Comparison of ENCODE assay signal across 2 cellular contexts in the genomic region with DNA sequence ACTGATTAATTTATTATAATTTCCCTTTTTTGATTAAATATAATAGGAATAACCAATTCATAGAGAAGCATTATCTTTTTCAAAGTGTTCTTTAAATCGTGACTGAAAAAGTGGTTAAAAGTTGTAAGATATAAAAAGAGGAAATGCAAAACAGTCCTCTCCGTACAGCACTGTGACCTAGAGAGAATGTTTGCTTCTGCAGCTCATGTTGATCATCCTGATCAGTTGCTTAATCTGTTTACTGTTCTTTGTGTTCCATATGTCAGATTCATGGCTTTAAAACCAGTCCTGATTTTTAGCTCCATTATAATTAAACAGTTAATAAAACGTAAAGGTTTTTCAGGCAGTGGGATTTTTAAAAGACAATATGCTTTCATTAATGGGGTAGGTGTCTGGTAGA.
TF ChIP-seq lines count a peak whose summit lies in the region.

No MANE protein-coding gene starts in this region.

TF ChIP-seq in GM12878, 131 proteins besides CTCF, POLR2A, EP300 and RAD21:
- TF ChIP-seq SPI1 (IDR thresholded peaks at IDR 0.05; ENCODE audit: borderline replicate concordance, insufficient read depth, low read depth, low read length) (peak; percentile 46; the same call in 1 of the 2 replicates), MTA3 (IDR thresholded peaks at IDR 0.05; ENCODE audit: borderline replicate concordance, low read length) (no peak)

TF ChIP-seq in liver, 16 proteins besides CTCF, POLR2A, EP300 and RAD21:
- TF ChIP-seq HNF4A (conservative IDR thresholded peaks at IDR 0.05) (peak; percentile 30 to 50), NR2F2 (IDR thresholded peaks at IDR 0.05) (no peak), RXRA (IDR thresholded peaks at IDR 0.05) (peak in 1 of 2 donors; percentile 54), EGR1 (IDR thresholded peaks at IDR 0.05; ENCODE audit: low read depth in 2 of 2) (no peak), FOXA2 (IDR thresholded peaks at IDR 0.05) (peak; percentile 84), JUND (IDR thresholded peaks at IDR 0.05) (peak in 1 of 2 donors; percentile 21), SP1 (IDR thresholded peaks at IDR 0.05) (peak; percentile 69), TAF1 (conservative IDR thresholded peaks at IDR 0.05) (peak; percentile 73), HNF4G (IDR thresholded peaks at IDR 0.05) (no peak), FOXA1 (IDR thresholded peaks at IDR 0.05) (no peak), YY1 (IDR thresholded peaks at IDR 0.05) (peak; percentile 35), GABPA (IDR thresholded peaks at IDR 0.05 in 1 of 2, conservative IDR thresholded peaks at IDR 0.05 in 1 of 2) (peak in 1 of 2 donors; percentile 13)
- TF ChIP-seq, protein P1, sequence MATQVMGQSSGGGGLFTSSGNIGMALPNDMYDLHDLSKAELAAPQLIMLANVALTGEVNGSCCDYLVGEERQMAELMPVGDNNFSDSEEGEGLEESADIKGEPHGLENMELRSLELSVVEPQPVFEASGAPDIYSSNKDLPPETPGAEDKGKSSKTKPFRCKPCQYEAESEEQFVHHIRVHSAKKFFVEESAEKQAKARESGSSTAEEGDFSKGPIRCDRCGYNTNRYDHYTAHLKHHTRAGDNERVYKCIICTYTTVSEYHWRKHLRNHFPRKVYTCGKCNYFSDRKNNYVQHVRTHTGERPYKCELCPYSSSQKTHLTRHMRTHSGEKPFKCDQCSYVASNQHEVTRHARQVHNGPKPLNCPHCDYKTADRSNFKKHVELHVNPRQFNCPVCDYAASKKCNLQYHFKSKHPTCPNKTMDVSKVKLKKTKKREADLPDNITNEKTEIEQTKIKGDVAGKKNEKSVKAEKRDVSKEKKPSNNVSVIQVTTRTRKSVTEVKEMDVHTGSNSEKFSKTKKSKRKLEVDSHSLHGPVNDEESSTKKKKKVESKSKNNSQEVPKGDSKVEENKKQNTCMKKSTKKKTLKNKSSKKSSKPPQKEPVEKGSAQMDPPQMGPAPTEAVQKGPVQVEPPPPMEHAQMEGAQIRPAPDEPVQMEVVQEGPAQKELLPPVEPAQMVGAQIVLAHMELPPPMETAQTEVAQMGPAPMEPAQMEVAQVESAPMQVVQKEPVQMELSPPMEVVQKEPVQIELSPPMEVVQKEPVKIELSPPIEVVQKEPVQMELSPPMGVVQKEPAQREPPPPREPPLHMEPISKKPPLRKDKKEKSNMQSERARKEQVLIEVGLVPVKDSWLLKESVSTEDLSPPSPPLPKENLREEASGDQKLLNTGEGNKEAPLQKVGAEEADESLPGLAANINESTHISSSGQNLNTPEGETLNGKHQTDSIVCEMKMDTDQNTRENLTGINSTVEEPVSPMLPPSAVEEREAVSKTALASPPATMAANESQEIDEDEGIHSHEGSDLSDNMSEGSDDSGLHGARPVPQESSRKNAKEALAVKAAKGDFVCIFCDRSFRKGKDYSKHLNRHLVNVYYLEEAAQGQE (IDR thresholded peaks at IDR 0.05) = no peak
- TF ChIP-seq, protein P2, sequence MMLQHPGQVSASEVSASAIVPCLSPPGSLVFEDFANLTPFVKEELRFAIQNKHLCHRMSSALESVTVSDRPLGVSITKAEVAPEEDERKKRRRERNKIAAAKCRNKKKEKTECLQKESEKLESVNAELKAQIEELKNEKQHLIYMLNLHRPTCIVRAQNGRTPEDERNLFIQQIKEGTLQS (IDR thresholded peaks at IDR 0.05) = no peak
- TF ChIP-seq, protein P3, sequence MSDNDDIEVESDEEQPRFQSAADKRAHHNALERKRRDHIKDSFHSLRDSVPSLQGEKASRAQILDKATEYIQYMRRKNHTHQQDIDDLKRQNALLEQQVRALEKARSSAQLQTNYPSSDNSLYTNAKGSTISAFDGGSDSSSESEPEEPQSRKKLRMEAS (IDR thresholded peaks at IDR 0.05) = peak; percentile 28
- TF ChIP-seq, protein P4, sequence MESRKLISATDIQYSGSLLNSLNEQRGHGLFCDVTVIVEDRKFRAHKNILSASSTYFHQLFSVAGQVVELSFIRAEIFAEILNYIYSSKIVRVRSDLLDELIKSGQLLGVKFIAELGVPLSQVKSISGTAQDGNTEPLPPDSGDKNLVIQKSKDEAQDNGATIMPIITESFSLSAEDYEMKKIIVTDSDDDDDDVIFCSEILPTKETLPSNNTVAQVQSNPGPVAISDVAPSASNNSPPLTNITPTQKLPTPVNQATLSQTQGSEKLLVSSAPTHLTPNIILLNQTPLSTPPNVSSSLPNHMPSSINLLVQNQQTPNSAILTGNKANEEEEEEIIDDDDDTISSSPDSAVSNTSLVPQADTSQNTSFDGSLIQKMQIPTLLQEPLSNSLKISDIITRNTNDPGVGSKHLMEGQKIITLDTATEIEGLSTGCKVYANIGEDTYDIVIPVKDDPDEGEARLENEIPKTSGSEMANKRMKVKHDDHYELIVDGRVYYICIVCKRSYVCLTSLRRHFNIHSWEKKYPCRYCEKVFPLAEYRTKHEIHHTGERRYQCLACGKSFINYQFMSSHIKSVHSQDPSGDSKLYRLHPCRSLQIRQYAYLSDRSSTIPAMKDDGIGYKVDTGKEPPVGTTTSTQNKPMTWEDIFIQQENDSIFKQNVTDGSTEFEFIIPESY (IDR thresholded peaks at IDR 0.05) = peak; percentile 40
